8 cellular contexts compared by ENCODE assay signal in the genomic region with DNA sequence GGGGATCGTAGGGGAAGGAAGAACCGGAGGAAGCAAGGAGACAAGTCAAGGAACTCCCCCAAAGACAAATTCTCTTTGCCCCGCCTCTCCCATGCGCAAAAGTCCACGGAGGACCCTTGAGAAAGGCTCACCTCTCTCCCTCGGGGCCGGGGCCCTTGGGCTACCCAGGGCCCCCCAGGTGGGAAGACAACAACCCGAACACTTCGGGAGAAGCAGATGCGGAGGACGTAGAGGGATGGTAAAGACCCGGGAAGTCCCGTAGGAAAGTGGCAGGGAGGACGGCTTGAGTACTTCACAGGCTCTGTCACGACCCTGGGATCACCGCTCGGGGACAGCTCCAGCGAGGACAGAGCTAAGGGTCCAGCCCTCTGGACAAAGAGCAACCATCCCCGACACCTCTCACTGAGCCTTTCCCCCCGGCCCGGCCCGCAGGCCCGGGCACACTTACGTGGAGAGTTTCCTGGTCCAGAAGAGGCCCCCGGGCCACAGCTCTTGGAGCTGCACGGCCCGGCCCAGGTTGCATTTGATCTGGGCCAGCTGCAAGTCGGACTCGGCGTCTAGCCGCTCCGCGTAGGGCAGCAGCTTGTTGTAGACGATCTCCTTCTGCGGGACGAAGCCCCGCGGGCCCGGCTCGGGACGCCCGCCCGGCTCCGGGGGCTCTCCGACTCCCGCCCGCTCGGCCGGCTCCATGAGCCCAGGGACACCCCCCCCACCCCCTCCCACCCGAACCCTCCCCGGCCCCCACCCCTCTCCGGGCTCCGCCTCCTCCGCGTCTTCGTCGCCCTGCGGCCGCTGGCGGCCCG. TPM values are rescaled to one million over a fixed set of nuclear protein-coding genes. Genes with fewer than 3 reads are reported as not detected.
DNase-seq lines count a peak whose midpoint lies in the region; ATAC-seq and TF ChIP-seq lines count a peak whose summit lies in the region.

No MANE protein-coding gene starts in this region.

- no peaks in the 10 kb centered on the region for H3K9me3 Mint-ChIP-seq in activated CD4-positive, alpha-beta memory T cell treated with anti-CD3 and anti-CD28 coated beads, Interleukin-2, amount 10 ng/mL, durations not matched to agents 7 days and 5 days

- CTCF ChIA-PET in activated CD4-positive, alpha-beta memory T cell treated with anti-CD3 and anti-CD28 coated beads, Interleukin-2, amount 10 ng/mL, durations not matched to agents 7 days and 5 days (lab: Charles Lee): interaction anchor here (0.6 to 2.5 kb wide), 3 partner anchors 17 to 137 kb away, joined by 4 to 9 read pairs (median 8); no protein-coding TSS in a partner anchor

- peaks cover 41% of the 10 kb centered on the region for H3K4me1 Mint-ChIP-seq in activated CD4-positive, alpha-beta memory T cell treated with anti-CD3 and anti-CD28 coated beads, Interleukin-2, amount 10 ng/mL, durations not matched to agents 7 days and 5 days

- POLR2A ChIA-PET in activated CD4-positive, alpha-beta memory T cell treated with anti-CD3 and anti-CD28 coated beads, Interleukin-2, amount 10 ng/mL, durations not matched to agents 7 days and 5 days (lab: Charles Lee): interaction anchor here (0.9 to 4.5 kb wide), 27 partner anchors 9 to 589 kb away, joined by 3 to 57 read pairs (median 7); a partner anchor contains a TSS

- no peak for TF ChIP-seq EP300 in esophagus muscularis mucosa (IDR thresholded peaks at IDR 0.05)

- ATAC-seq in HG02759 (IDR thresholded peaks at IDR 0.05; ENCODE audit: unreplicated experiment): peak; percentile 29

- TF ChIP-seq CTCF in 22Rv1 (IDR thresholded peaks at IDR 0.05) (no peak), GM12864 (IDR thresholded peaks at IDR 0.05; ENCODE audit: low read depth, low read length, missing control alignments) (no peak), NB4 (IDR thresholded peaks at IDR 0.05; ENCODE audit: low read depth, low read length) (no peak), esophagus muscularis mucosa (IDR thresholded peaks at IDR 0.05) (no peak)

- DNase-seq in GM12864 (ENCODE audit: low read depth) (no peak), NB4 (ENCODE audit: low read depth) (peak; percentile 70), esophagus muscularis mucosa (ENCODE audit: extremely low spot score) (no peak), myocyte (ENCODE audit: low read depth) (peak; percentile 49), ureter (ENCODE audit: low spot score) (peak; percentile 58)
- DNase-seq in activated CD4-positive, alpha-beta memory T cell treated with anti-CD3 and anti-CD28 coated beads, Interleukin-2, amount 10 ng/mL, durations not matched to agents 7 days and 5 days: peak; percentile 34

- H3K36me3 Mint-ChIP-seq in activated CD4-positive, alpha-beta memory T cell treated with anti-CD3 and anti-CD28 coated beads, Interleukin-2, amount 10 ng/mL, durations not matched to agents 7 days and 5 days (ENCODE audit: low read depth): peaks cover 39% of the 10 kb centered on the region

- H3K27ac Mint-ChIP-seq in activated CD4-positive, alpha-beta memory T cell treated with anti-CD3 and anti-CD28 coated beads, Interleukin-2, amount 10 ng/mL, durations not matched to agents 7 days and 5 days: peak overlapping the region; percentile 87

- H3K4me3 Mint-ChIP-seq in activated CD4-positive, alpha-beta memory T cell treated with anti-CD3 and anti-CD28 coated beads, Interleukin-2, amount 10 ng/mL, durations not matched to agents 7 days and 5 days: peak overlapping the region; percentile 83

- TF ChIP-seq POLR2A in NB4 (IDR thresholded peaks at IDR 0.05; ENCODE audit: extremely low read depth, insufficient read length) (no peak), esophagus muscularis mucosa (IDR thresholded peaks at IDR 0.05; ENCODE audit: low read depth) (no peak)

- H3K27me3 Mint-ChIP-seq in activated CD4-positive, alpha-beta memory T cell treated with anti-CD3 and anti-CD28 coated beads, Interleukin-2, amount 10 ng/mL, durations not matched to agents 7 days and 5 days: no peaks in the 10 kb centered on the region

- peak overlapping the region; percentile 83 for H3K27ac ChIP-seq in 22Rv1
- peak overlapping the region; percentile 96 to 99 (median 98) for H3K27ac ChIP-seq in esophagus muscularis mucosa (replicated peaks in 1 of 4)

- H3K9me3 ChIP-seq in esophagus muscularis mucosa: no peaks in the 10 kb centered on the region

- peaks cover 0 to 15% (median 14%) of the 10 kb centered on the region in 4 donors for H3K36me3 ChIP-seq in esophagus muscularis mucosa

- 1% methylated on average over 14 of the region's 61 CpGs for WGBS in esophagus muscularis mucosa

- peaks cover 0 to 5% (median 0%) of the 10 kb centered on the region in 4 donors for H3K27me3 ChIP-seq in esophagus muscularis mucosa

- peak overlapping the region; percentile 99 for H3K4me3 ChIP-seq in GM12864 (ENCODE audit: low read depth, low read length)
- H3K4me3 ChIP-seq in NB4 (ENCODE audit: low read depth, low read length): peak overlapping the region; percentile 74
- peak overlapping the region; percentile 76 to 96 (median 94) for H3K4me3 ChIP-seq in esophagus muscularis mucosa

- H3K4me1 ChIP-seq in esophagus muscularis mucosa: peaks cover 16 to 58% (median 51%) of the 10 kb centered on the region in 4 donors

- intact Hi-C loops in esophagus muscularis mucosa (cut with DNase I): no loop called here

RNA-seq across cellular contexts. Expression of a gene that starts 0.5 kb away (rescaled TPM):
- 10 to 100 TPM; 47.4 to 47.8 TPM for total RNA-seq in activated CD4-positive, alpha-beta memory T cell treated with anti-CD3 and anti-CD28 coated beads, Interleukin-2, amount 10 ng/mL, durations not matched to agents 7 days and 5 days
- total RNA-seq in esophagus muscularis mucosa (10 to 100 TPM; 47.5 to 65.8 (median 48.3) TPM), myocyte (43.1 and 51.5 TPM in 2 replicates), ureter (92.3 TPM)
- 21.5 TPM for polyA plus RNA-seq in myocyte (2012)

Comparison
In these comparisons a context has a peak if more than half of its experiments do, and no peak if none do; other contexts are left out.
1. DNase-seq: peak in NB4 (single experiment), activated CD4-positive, alpha-beta memory T cell treated with anti-CD3 and anti-CD28 coated beads, Interleukin-2, amount 10 ng/mL, durations not matched to agents 7 days and 5 days (single experiment), myocyte (single experiment) and ureter (single experiment); none in GM12864 (single experiment) and esophagus muscularis mucosa (single experiment).
2. Peak in every context shown above with its lines, with median percentiles within 50 percentile points of each other: H3K4me3 ChIP-seq.